ENCODE assay signal across 9 cellular contexts in the genomic region with DNA sequence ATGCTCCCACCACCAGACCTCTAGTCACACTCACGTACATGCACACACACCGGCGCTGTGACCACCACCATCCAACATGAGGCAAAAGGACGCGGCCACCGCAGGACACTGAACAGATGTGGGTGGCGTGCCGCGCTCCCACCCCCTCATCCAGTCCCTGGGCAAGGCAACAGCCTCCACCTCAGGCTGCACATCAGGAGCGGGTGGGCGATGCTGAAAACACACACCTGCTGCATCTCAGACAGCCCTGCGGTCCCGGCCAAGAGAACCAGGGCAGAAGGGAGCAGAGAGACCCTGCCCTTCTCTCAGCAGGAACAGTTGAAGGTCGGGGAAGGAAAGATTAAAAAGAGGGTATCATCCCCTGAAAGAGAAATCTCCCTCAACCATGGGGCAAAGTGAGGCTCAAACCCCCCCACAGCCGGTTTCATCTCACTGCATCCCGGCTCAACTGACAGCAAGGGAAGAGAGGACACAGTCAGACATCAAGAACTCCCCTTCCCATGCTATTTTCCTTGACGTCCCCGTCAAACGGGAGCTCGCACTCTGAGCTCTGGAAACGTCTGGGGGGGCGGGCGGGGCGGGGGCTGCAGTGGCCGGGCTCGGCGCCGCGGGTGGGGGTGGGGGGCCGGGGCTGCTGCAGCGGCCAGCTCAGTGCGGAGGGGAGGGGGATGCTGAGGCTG. TPM values are rescaled to one million over a fixed set of nuclear protein-coding genes. Genes with fewer than 3 reads are reported as not detected.
A peak's percentile ranks its signal among the peaks of the same experiment; 100 is the strongest.
DNase-seq lines count a peak whose midpoint lies in the region; ATAC-seq and TF ChIP-seq lines count a peak whose summit lies in the region.
"Had no signal": no experiment of that assay in that cellular context is flagged by ENCODE, and none has a peak within 500 bp of the region (broad histone marks: within the 10 kb centered on the region; RNA-seq: fewer than 3 reads in every experiment).

No MANE protein-coding gene starts in this region.

- H3K27ac ChIP-seq in cardiac muscle cell (no peak overlapping the region), mesendoderm (ENCODE audit: low read depth, low read length) (no peak overlapping the region), upper lobe of left lung (peak overlapping the region in 3 of 4 donors; percentile 42 to 91 (median 63))

- peaks cover 12% of the 10 kb centered on the region for H3K27me3 Mint-ChIP-seq in brain

- intact Hi-C loops in Right ventricle myocardium inferior (cut with DNase I), result no loop called here

- no peak for TF ChIP-seq EP300 in upper lobe of left lung (IDR thresholded peaks at IDR 0.05)

- H3K4me3 ChIP-seq in cardiac muscle cell, result peak overlapping the region; percentile 99
- H3K4me3 ChIP-seq in mesendoderm (ENCODE audit: low read length), result no peak overlapping the region
- H3K4me3 ChIP-seq in upper lobe of left lung, result peak overlapping the region; percentile 94 to 99 (median 94)

- no peak overlapping the region for H3K18ac ChIP-seq in mesendoderm (ENCODE audit: low read length)

- no peak for TF ChIP-seq POLR2A in upper lobe of left lung (IDR thresholded peaks at IDR 0.05)

- peak overlapping the region; percentile 73 to 87 (median 82) for H3K4me3 Mint-ChIP-seq in brain

- H3K27me3 ChIP-seq in cardiac muscle cell, result no peaks in the 10 kb centered on the region
- no peaks in the 10 kb centered on the region for H3K27me3 ChIP-seq in mesendoderm (ENCODE audit: insufficient read depth, low read length, poor library complexity)
- no peaks in the 10 kb centered on the region for H3K27me3 ChIP-seq in upper lobe of left lung

- ATAC-seq in Right ventricle myocardium inferior, result no peak
- no peak for ATAC-seq in upper lobe of left lung (ENCODE audit: low FRiP score in 2 of 2)
- ATAC-seq in HG03135 (IDR thresholded peaks at IDR 0.05; ENCODE audit: unreplicated experiment), result no peak

- H3K56ac ChIP-seq in mesendoderm (ENCODE audit: low read length), result peak overlapping the region; percentile 19

- no peak overlapping the region for H4K5ac ChIP-seq in mesendoderm (ENCODE audit: low read length)

- no peak overlapping the region for H2BK15ac ChIP-seq in mesendoderm (replicated peaks; ENCODE audit: low read depth)

- H3K4me2 ChIP-seq in mesendoderm (ENCODE audit: low read length), result peak overlapping the region; percentile 19

- no peak for DNase-seq in cardiac muscle cell (ENCODE audit: low read depth in 1 of 2, low spot score in 1 of 2)
- DNase-seq in Right ventricle myocardium inferior (ENCODE audit: missing footprints), result no peak
- DNase-seq in mesendoderm, result no peak
- no peak for DNase-seq in upper lobe of left lung
- no peak for DNase-seq in GM13977 (ENCODE audit: low spot score)
- DNase-seq in COLO668 (lab: John Stamatoyannopoulos, UW; ENCODE audit: unreplicated experiment), result no peak
- DNase-seq: cerebellar nuclear complex had no signal

- no peak overlapping the region for H4K8ac ChIP-seq in mesendoderm (ENCODE audit: low read depth, low read length)

- no peak overlapping the region for H2BK5ac ChIP-seq in mesendoderm (ENCODE audit: low read length)

- peak overlapping the region; percentile 35 to 83 (median 53) for H3K27ac Mint-ChIP-seq in brain

- no peaks in the 10 kb centered on the region for H3K36me3 ChIP-seq in cardiac muscle cell
- H3K36me3 ChIP-seq in mesendoderm (ENCODE audit: control insufficient read depth, insufficient read depth, low read length), result no peaks in the 10 kb centered on the region
- peaks cover 0 to 19% (median 9%) of the 10 kb centered on the region in 4 donors for H3K36me3 ChIP-seq in upper lobe of left lung

- H3K23ac ChIP-seq in mesendoderm (ENCODE audit: low read length), result no peak overlapping the region

- peaks cover 48% of the 10 kb centered on the region for H3K4me1 Mint-ChIP-seq in brain

- no peak overlapping the region for H2AK5ac ChIP-seq in mesendoderm (ENCODE audit: low read length)

- peaks cover 8% of the 10 kb centered on the region for H3K4me1 ChIP-seq in cardiac muscle cell (ENCODE audit: low read depth)
- H3K4me1 ChIP-seq in mesendoderm (ENCODE audit: control insufficient read depth, low read depth, low read length), result peaks cover 11% of the 10 kb centered on the region
- peaks cover 25 to 50% (median 44%) of the 10 kb centered on the region in 4 donors for H3K4me1 ChIP-seq in upper lobe of left lung

- in situ Hi-C loops in GM13977 (cut with MboI; ENCODE audit: low pct_unique_long_range_greater_than_20kb, low sequenced_read_pairs, unreplicated experiment), result no loop called here

- H3K79me1 ChIP-seq in mesendoderm (ENCODE audit: low read length), result peaks cover 6% of the 10 kb centered on the region

- H3K9me3 ChIP-seq in cardiac muscle cell (ENCODE audit: low read depth) (no peaks in the 10 kb centered on the region), upper lobe of left lung (no peaks in the 10 kb centered on the region)

- peaks cover 2% of the 10 kb centered on the region for H3K79me2 ChIP-seq in mesendoderm (ENCODE audit: control insufficient read depth, insufficient read depth, low read length)

- no peak overlapping the region for H2BK120ac ChIP-seq in mesendoderm (ENCODE audit: low read depth, low read length)

- H3K9ac ChIP-seq in mesendoderm (ENCODE audit: low read length), result peak overlapping the region; percentile 22

- TF ChIP-seq CTCF in cardiac muscle cell (IDR thresholded peaks at IDR 0.05; ENCODE audit: low read depth, low read length) (no peak), brain (conservative IDR thresholded peaks at IDR 0.05) (no peak), upper lobe of left lung (IDR thresholded peaks at IDR 0.05) (no peak), GM13977 (IDR thresholded peaks at IDR 0.05; ENCODE audit: extremely low read depth, insufficient read depth, missing control alignments) (no peak)

- H3K4ac ChIP-seq in mesendoderm (ENCODE audit: low read depth, low read length), result no peak overlapping the region

- peaks cover 4% of the 10 kb centered on the region for H3K36me3 Mint-ChIP-seq in brain

- H3K9me3 Mint-ChIP-seq in brain, result no peaks in the 10 kb centered on the region

- WGBS in mesendoderm (ENCODE audit: extremely low coverage, insufficient coverage, low lambda C conversion rate), result no CpG with 5 or more reads among the region's 32 CpGs
- WGBS in upper lobe of left lung, 2 donors, result 48 to 76% methylated on average over 16 to 20 of the region's 32 CpGs

RNA-seq across cellular contexts. Expression of gene CAMK2G, which starts 1.1 kb away (rescaled TPM):
- total RNA-seq in cardiac muscle cell (28.2 and 29.8 TPM in 2 replicates), Right ventricle myocardium inferior (11.7 TPM), upper lobe of left lung (10 to 100 TPM; 25.7 to 52.3 (median 43.0) TPM)
- polyA plus RNA-seq in cardiac muscle cell (7.7 and 8.5 TPM in 2 replicates), brain (ENCODE audit: insufficient read depth, low read depth, low replicate concordance) (49.5 TPM)
- 13.0 TPM for polyA plus RNA-seq in mesendoderm (2013, experiment 1 of 2)
- polyA plus RNA-seq in mesendoderm (2013, experiment 2 of 2), result 13.1 TPM

RNA-seq across cellular contexts. Expression of gene PLAU, which starts 37.6 kb away (rescaled TPM):
- 3.8 and 5.4 TPM in 2 replicates for total RNA-seq in cardiac muscle cell
- 4.0 and 4.1 TPM in 2 replicates for polyA plus RNA-seq in cardiac muscle cell
- 8.5 TPM for total RNA-seq in Right ventricle myocardium inferior
- 1.8 TPM for polyA plus RNA-seq in brain (ENCODE audit: insufficient read depth, low read depth, low replicate concordance)
- polyA plus RNA-seq in mesendoderm (2013, experiment 1 of 2), result 15.7 TPM
- polyA plus RNA-seq in mesendoderm (2013, experiment 2 of 2), result 15.6 TPM
- 10 to 100 TPM in 3 of 6 donors, 1 to 10 TPM in 3; 8.2 to 38.8 (median 12.4) TPM for total RNA-seq in upper lobe of left lung

Comparison
In these comparisons a context has a peak if more than half of its experiments do, and no peak if none do; other contexts are left out.
1. H3K27ac ChIP-seq: peak in upper lobe of left lung (3 of 4); none in cardiac muscle cell (single experiment) and mesendoderm (single experiment).